Comparison of ENCODE assay signal across 12 cellular contexts in genomic region chr7:5143106-5143505, GRCh38. TPM values are rescaled to one million over a fixed set of nuclear protein-coding genes. Genes with fewer than 3 reads are reported as not detected.
DNase-seq lines count a peak whose midpoint lies in the region; ATAC-seq lines count a peak whose summit lies in the region.
"Had no signal": no experiment of that assay in that cellular context is flagged by ENCODE, and none has a peak within 500 bp of the region (broad histone marks: within the 10 kb centered on the region; RNA-seq: fewer than 3 reads in every experiment).

No MANE protein-coding gene starts in this region.

- intact Hi-C loops in activated CD4-positive, alpha-beta T cell treated with anti-CD3 and anti-CD28 coated beads, Interleukin-2, amount 10 ng/mL, durations not matched to agents 24 days and 14 days (cut with micrococcal nuclease) = no loop called here

- no peak overlapping the region for H3K4me3 ChIP-seq in MG63
- H3K4me3 ChIP-seq: prostate gland, thoracic aorta had no signal

- peaks cover 2% of the 10 kb centered on the region; the same call in 1 of the 2 replicates for H3K27me3 ChIP-seq in MG63

- H3K27me3 Mint-ChIP-seq in activated CD4-positive, alpha-beta T cell treated with anti-CD3 and anti-CD28 coated beads, Interleukin-2, amount 10 ng/mL, durations not matched to agents 24 days and 14 days = peaks cover 5% of the 10 kb centered on the region
- H3K27me3 Mint-ChIP-seq in activated naive CD4-positive, alpha-beta T cell treated with anti-CD3 and anti-CD28 coated beads, Interleukin-2, amount 50 U/mL, for 24 hours = no peaks in the 10 kb centered on the region

- DNase-seq in MG63 (peak; percentile 9), NCI-H82 treated with DMSO at 0.1 percent for 48 hours (lab: John Stamatoyannopoulos, UW; ENCODE audit: unreplicated experiment) (no peak)
- DNase-seq in activated CD4-positive, alpha-beta T cell treated with anti-CD3 and anti-CD28 coated beads, Interleukin-2, amount 10 ng/mL, durations not matched to agents 24 days and 14 days = peak; percentile 68
- DNase-seq in stimulated activated CD4-positive, alpha-beta T cell treated with anti-CD3 and anti-CD28 coated beads, Interleukin-2, amount 100 ng/mL, for 4 hours (ENCODE audit: low read depth) = peak; percentile 23
- DNase-seq: Caco-2, cerebellar nuclear complex, NCI-H2081 had no signal

- H3K36me3 ChIP-seq in MG63 = no peaks in the 10 kb centered on the region
- H3K36me3 ChIP-seq: prostate gland, thoracic aorta had no signal

- H3K9me3 Mint-ChIP-seq in activated CD4-positive, alpha-beta T cell treated with anti-CD3 and anti-CD28 coated beads, Interleukin-2, amount 10 ng/mL, durations not matched to agents 24 days and 14 days = no peaks in the 10 kb centered on the region
- H3K9me3 Mint-ChIP-seq in activated naive CD4-positive, alpha-beta T cell treated with anti-CD3 and anti-CD28 coated beads, Interleukin-2, amount 50 U/mL, for 24 hours = no peaks in the 10 kb centered on the region

- H3K27ac Mint-ChIP-seq in activated CD4-positive, alpha-beta T cell treated with anti-CD3 and anti-CD28 coated beads, Interleukin-2, amount 10 ng/mL, durations not matched to agents 24 days and 14 days = no peak overlapping the region
- H3K27ac Mint-ChIP-seq in activated naive CD4-positive, alpha-beta T cell treated with anti-CD3 and anti-CD28 coated beads, Interleukin-2, amount 50 U/mL, for 24 hours = peak overlapping the region; percentile 48

- H3K4me3 Mint-ChIP-seq in activated CD4-positive, alpha-beta T cell treated with anti-CD3 and anti-CD28 coated beads, Interleukin-2, amount 10 ng/mL, durations not matched to agents 24 days and 14 days = peak overlapping the region; percentile 13
- H3K4me3 Mint-ChIP-seq in activated naive CD4-positive, alpha-beta T cell treated with anti-CD3 and anti-CD28 coated beads, Interleukin-2, amount 50 U/mL, for 24 hours = peak overlapping the region; percentile 3

- peaks cover 9% of the 10 kb centered on the region for H3K4me1 Mint-ChIP-seq in activated CD4-positive, alpha-beta T cell treated with anti-CD3 and anti-CD28 coated beads, Interleukin-2, amount 10 ng/mL, durations not matched to agents 24 days and 14 days
- H3K4me1 Mint-ChIP-seq in activated naive CD4-positive, alpha-beta T cell treated with anti-CD3 and anti-CD28 coated beads, Interleukin-2, amount 50 U/mL, for 24 hours = peaks cover 11% of the 10 kb centered on the region

- no peaks in the 10 kb centered on the region for H3K9me3 ChIP-seq in MG63
- H3K9me3 ChIP-seq: Caco-2, prostate gland, thoracic aorta had no signal

- no peak for ATAC-seq in GM21526 (IDR thresholded peaks at IDR 0.05; ENCODE audit: low FRiP score, unreplicated experiment)
- no peak for ATAC-seq in GM19467 (IDR thresholded peaks at IDR 0.05; ENCODE audit: unreplicated experiment)

- H3K36me3 Mint-ChIP-seq in activated CD4-positive, alpha-beta T cell treated with anti-CD3 and anti-CD28 coated beads, Interleukin-2, amount 10 ng/mL, durations not matched to agents 24 days and 14 days (ENCODE audit: low read depth) = no peaks in the 10 kb centered on the region
- no peaks in the 10 kb centered on the region for H3K36me3 Mint-ChIP-seq in activated naive CD4-positive, alpha-beta T cell treated with anti-CD3 and anti-CD28 coated beads, Interleukin-2, amount 50 U/mL, for 24 hours

RNA-seq across cellular contexts. Expression of gene WIPI2, which starts 46.9 kb away (rescaled TPM):
- 50.1 and 61.5 TPM in 2 replicates for total RNA-seq in MG63 (2014; rRNA removed; shearing (Covaris generic); ENCODE audit: low replicate concordance)
- 49.1 and 51.4 TPM in 2 replicates for total RNA-seq in activated CD4-positive, alpha-beta T cell treated with anti-CD3 and anti-CD28 coated beads, Interleukin-2, amount 10 ng/mL, durations not matched to agents 24 days and 14 days
